23 cellular contexts compared by ENCODE assay signal in genomic region chr11:15768321-15768720, GRCh38.
"Had no signal": no experiment of that assay in that cellular context is flagged by ENCODE, and none has a peak within 500 bp of the region (broad histone marks: within the 10 kb centered on the region; RNA-seq: fewer than 3 reads in every experiment).

No MANE protein-coding gene starts in this region.

- H3K36me3 ChIP-seq: neutrophil, right atrium auricular region, tibial nerve had no signal

- H3K27ac Mint-ChIP-seq: activated naive CD4-positive, alpha-beta T cell treated with anti-CD3 and anti-CD28 coated beads, Interleukin-2, amount 10 ng/mL, durations not matched to agents 7 days and 5 days; activated T-helper 1 cell treated with anti-CD3 and anti-CD28 coated beads, Interleukin-12 subunit alpha, Interleukin-12 subunit beta, Interleukin-2, Interleukin-4 antibody, amounts not matched to agents 30 ng/mL and 10 ng/mL and 1 ng/mL, durations not matched to agents 14 hours and 24 hours and 36 hours; natural killer cell treated with Interleukin-12 subunit alpha and Interleukin-12 subunit beta and Interleukin-15 and Interleukin-18, amount 100 ng/mL, for 72 hours; stimulated activated memory B cell treated with anti-CD40 and anti-IgM and Interleukin-4, amounts not matched to agents 10 μg/mL and 1 μg/mL and 100 μg/mL, for 72 hours; stimulated activated naive CD8-positive, alpha-beta T cell treated with anti-CD3 and anti-CD28 coated beads, Interleukin-15, amount 100 ng/mL, for 72 hours had no signal

- H3K27ac ChIP-seq: neutrophil, parathyroid adenoma, right atrium auricular region, tibial nerve had no signal

- DNase-seq: activated CD4-positive, alpha-beta T cell treated with anti-CD3 and anti-CD28 coated beads for 4 hours; activated CD4-positive, alpha-beta T cell treated with anti-CD3 and anti-CD28 coated beads, Interleukin-2, amount 50 U/mL, for 48 hours; activated CD8-positive, alpha-beta memory T cell treated with anti-CD3 and anti-CD28 coated beads for 24 hours; activated effector memory CD4-positive, alpha-beta T cell treated with anti-CD3 and anti-CD28 coated beads, Interleukin-2, amount 50 U/mL, for 16 hours; activated naive CD4-positive, alpha-beta T cell treated with anti-CD3 and anti-CD28 coated beads, Interleukin-2, amount 10 ng/mL, durations not matched to agents 7 days and 5 days; amniotic stem cell; central memory CD4-positive, alpha-beta T cell; effector CD8-positive, alpha-beta T cell; left ventricle myocardium superior; stimulated activated CD4-positive, alpha-beta T cell treated with anti-CD3 and anti-CD28 coated beads, Interleukin-1b, Interleukin-23, amount 100 ng/mL, for 48 hours; stimulated activated CD4-positive, alpha-beta T cell treated with anti-CD3 and anti-CD28 coated beads, Interleukin-4, amount 100 ng/mL, for 4 hours; stimulated activated CD8-positive, alpha-beta memory T cell treated with anti-CD3 and anti-CD28 coated beads, Interleukin-4, amount 100 ng/mL, for 48 hours; stimulated activated naive CD8-positive, alpha-beta T cell treated with anti-CD3 and anti-CD28 coated beads, Interleukin-15, amount 100 ng/mL, for 72 hours; substantia nigra; T-helper 1 cell had no signal

- H3K4me3 ChIP-seq: right atrium auricular region, smooth muscle cell, tibial nerve had no signal

- H2AFZ ChIP-seq: parathyroid adenoma had no signal

- H3K9ac ChIP-seq: parathyroid adenoma had no signal

- H3K36me3 Mint-ChIP-seq: activated naive CD4-positive, alpha-beta T cell treated with anti-CD3 and anti-CD28 coated beads, Interleukin-2, amount 10 ng/mL, durations not matched to agents 7 days and 5 days; natural killer cell treated with Interleukin-12 subunit alpha and Interleukin-12 subunit beta and Interleukin-15 and Interleukin-18, amount 100 ng/mL, for 72 hours; stimulated activated memory B cell treated with anti-CD40 and anti-IgM and Interleukin-4, amounts not matched to agents 10 μg/mL and 1 μg/mL and 100 μg/mL, for 72 hours had no signal

- H3K9me3 Mint-ChIP-seq: activated naive CD4-positive, alpha-beta T cell treated with anti-CD3 and anti-CD28 coated beads, Interleukin-2, amount 10 ng/mL, durations not matched to agents 7 days and 5 days; activated T-helper 1 cell treated with anti-CD3 and anti-CD28 coated beads, Interleukin-12 subunit alpha, Interleukin-12 subunit beta, Interleukin-2, Interleukin-4 antibody, amounts not matched to agents 30 ng/mL and 10 ng/mL and 1 ng/mL, durations not matched to agents 14 hours and 24 hours and 36 hours; stimulated activated memory B cell treated with anti-CD40 and anti-IgM and Interleukin-4, amounts not matched to agents 10 μg/mL and 1 μg/mL and 100 μg/mL, for 72 hours; stimulated activated naive CD8-positive, alpha-beta T cell treated with anti-CD3 and anti-CD28 coated beads, Interleukin-15, amount 100 ng/mL, for 72 hours had no signal

- H3K4me2 ChIP-seq: smooth muscle cell had no signal

- ATAC-seq: left ventricle myocardium superior; natural killer cell treated with Interleukin-12 subunit alpha and Interleukin-12 subunit beta and Interleukin-15 and Interleukin-18, amount 100 ng/mL, for 72 hours; stimulated activated memory B cell treated with anti-CD40 and anti-IgM and Interleukin-4, amounts not matched to agents 10 μg/mL and 1 μg/mL and 100 μg/mL, for 72 hours; stimulated activated naive CD8-positive, alpha-beta T cell treated with anti-CD3 and anti-CD28 coated beads, Interleukin-15, amount 100 ng/mL, for 72 hours had no signal

- H3K9me3 ChIP-seq: neutrophil, right atrium auricular region had no signal

- H3K79me2 ChIP-seq: parathyroid adenoma had no signal

- H3K27me3 ChIP-seq: right atrium auricular region, tibial nerve had no signal

- H3K27me3 Mint-ChIP-seq: activated naive CD4-positive, alpha-beta T cell treated with anti-CD3 and anti-CD28 coated beads, Interleukin-2, amount 10 ng/mL, durations not matched to agents 7 days and 5 days; stimulated activated memory B cell treated with anti-CD40 and anti-IgM and Interleukin-4, amounts not matched to agents 10 μg/mL and 1 μg/mL and 100 μg/mL, for 72 hours had no signal

- H3K4me1 Mint-ChIP-seq: activated naive CD4-positive, alpha-beta T cell treated with anti-CD3 and anti-CD28 coated beads, Interleukin-2, amount 10 ng/mL, durations not matched to agents 7 days and 5 days; stimulated activated memory B cell treated with anti-CD40 and anti-IgM and Interleukin-4, amounts not matched to agents 10 μg/mL and 1 μg/mL and 100 μg/mL, for 72 hours; stimulated activated naive CD8-positive, alpha-beta T cell treated with anti-CD3 and anti-CD28 coated beads, Interleukin-15, amount 100 ng/mL, for 72 hours had no signal

- H3K4me1 ChIP-seq: right atrium auricular region, tibial nerve had no signal

- H3K4me3 Mint-ChIP-seq: activated naive CD4-positive, alpha-beta T cell treated with anti-CD3 and anti-CD28 coated beads, Interleukin-2, amount 10 ng/mL, durations not matched to agents 7 days and 5 days; activated T-helper 1 cell treated with anti-CD3 and anti-CD28 coated beads, Interleukin-12 subunit alpha, Interleukin-12 subunit beta, Interleukin-2, Interleukin-4 antibody, amounts not matched to agents 30 ng/mL and 10 ng/mL and 1 ng/mL, durations not matched to agents 14 hours and 24 hours and 36 hours; natural killer cell treated with Interleukin-12 subunit alpha and Interleukin-12 subunit beta and Interleukin-15 and Interleukin-18, amount 100 ng/mL, for 72 hours; stimulated activated memory B cell treated with anti-CD40 and anti-IgM and Interleukin-4, amounts not matched to agents 10 μg/mL and 1 μg/mL and 100 μg/mL, for 72 hours; stimulated activated naive CD8-positive, alpha-beta T cell treated with anti-CD3 and anti-CD28 coated beads, Interleukin-15, amount 100 ng/mL, for 72 hours had no signal
